Comparison of ENCODE assay signal across 8 cellular contexts in the genomic region with DNA sequence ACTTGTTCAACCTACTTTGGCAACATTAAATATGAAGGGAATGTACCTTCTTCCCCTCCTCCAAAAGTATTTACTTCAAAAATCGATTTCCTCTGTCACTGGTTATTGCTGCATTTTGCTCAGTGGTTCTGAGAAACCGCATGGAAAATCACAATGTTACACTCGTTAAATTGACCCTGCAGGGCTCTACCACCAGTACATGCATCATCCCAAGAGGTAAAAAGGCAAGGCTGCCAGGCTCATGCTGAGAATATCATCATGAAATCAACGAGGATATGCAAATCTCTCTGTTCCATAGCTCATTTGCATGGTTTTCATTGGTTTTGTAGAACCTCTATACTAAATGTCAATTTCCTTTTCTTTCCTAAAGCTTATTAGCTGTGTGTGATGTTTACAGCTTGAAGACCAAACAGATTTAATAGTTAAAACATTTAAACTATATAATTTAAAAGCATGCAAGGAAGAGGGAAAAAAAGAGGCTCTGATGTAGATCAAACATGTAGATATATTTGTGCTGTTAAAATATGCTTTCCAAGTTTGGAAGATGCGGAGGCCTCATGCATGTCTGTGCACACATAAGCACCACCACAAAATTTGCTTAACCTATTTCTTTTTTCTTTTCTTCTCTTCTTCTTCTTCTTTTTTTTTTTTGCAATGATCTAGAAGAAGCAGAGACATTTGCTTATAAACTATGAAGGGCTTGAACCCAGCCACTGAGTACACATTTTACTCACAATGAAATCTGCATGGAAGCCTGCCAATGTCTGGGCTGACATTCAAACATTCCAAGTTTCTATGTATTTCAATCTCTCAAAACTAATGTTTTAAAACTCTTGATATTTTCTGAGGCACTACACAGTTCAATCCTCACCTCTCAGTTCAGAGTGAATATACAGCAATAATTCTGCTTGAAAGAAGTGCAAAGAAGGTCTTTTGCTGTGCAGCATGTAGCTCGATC.
DNase-seq lines count a peak whose midpoint lies in the region; ATAC-seq and TF ChIP-seq lines count a peak whose summit lies in the region.

No MANE protein-coding gene starts in this region.

- no peaks in the 10 kb centered on the region for H3K27me3 ChIP-seq in GM06990 (replicated peaks; ENCODE audit: control insufficient read depth, insufficient read depth, low read length)

- no peaks in the 10 kb centered on the region for H3K27me3 Mint-ChIP-seq in IgD-negative memory B cell

- H3K4me3 Mint-ChIP-seq in IgD-negative memory B cell, result peak overlapping the region; percentile 62 to 90 (median 66)

- peak; percentile 45 for ATAC-seq in GM21360 (IDR thresholded peaks at IDR 0.05; ENCODE audit: unreplicated experiment)
- no peak for ATAC-seq in HG02588 (IDR thresholded peaks at IDR 0.05; ENCODE audit: unreplicated experiment)

- peaks cover 27 to 47% (median 42%) of the 10 kb centered on the region in 3 donors for H3K4me1 Mint-ChIP-seq in IgD-negative memory B cell

- DNase-seq in GM06990 (ENCODE audit: extremely low read depth, insufficient read length), result peak; percentile 41
- peak; percentile 35 for DNase-seq in foreskin melanocyte
- no peak for DNase-seq in RKO (ENCODE audit: low spot score)
- DNase-seq in NCI-H510A (lab: John Stamatoyannopoulos, UW), result no peak
- no peak for DNase-seq in stimulated activated CD4-positive, alpha-beta T cell treated with anti-CD3 and anti-CD28 coated beads, Interleukin-4, amount 100 ng/mL, for 1 hour

- no peaks in the 10 kb centered on the region; the same call in 1 of the 2 replicates for H3K36me3 ChIP-seq in GM06990 (ENCODE audit: control insufficient read depth, insufficient read depth, low read length)

- H3K27ac Mint-ChIP-seq in IgD-negative memory B cell, result peak overlapping the region in 1 of 3 donors; percentile 86

- TF ChIP-seq CTCF in GM06990 (IDR thresholded peaks at IDR 0.05; ENCODE audit: insufficient read depth, low read length, poor library complexity, severe bottlenecking), result no peak

- peaks cover 0 to 4% (median 0%) of the 10 kb centered on the region in 3 donors for H3K9me3 Mint-ChIP-seq in IgD-negative memory B cell

- H3K4me3 ChIP-seq in GM06990 (replicated peaks; ENCODE audit: low read depth, low read length), result no peak overlapping the region

- peaks cover 9% of the 10 kb centered on the region for H3K36me3 Mint-ChIP-seq in IgD-negative memory B cell

Comparison
In these comparisons a context has a peak if more than half of its experiments do, and no peak if none do; other contexts are left out.
1. DNase-seq: peak in GM06990 (single experiment) and foreskin melanocyte (single experiment); none in RKO (single experiment), NCI-H510A (single experiment) and stimulated activated CD4-positive, alpha-beta T cell treated with anti-CD3 and anti-CD28 coated beads, Interleukin-4, amount 100 ng/mL, for 1 hour (single experiment).